In genomic region chr6:27472617-27473400, GRCh38 we compare ENCODE assay signal across 8 cellular contexts. TPM values are rescaled to one million over a fixed set of nuclear protein-coding genes. Genes with fewer than 3 reads are reported as not detected.
A peak's percentile ranks its signal among the peaks of the same experiment; 100 is the strongest.
DNase-seq lines count a peak whose midpoint lies in the region; TF ChIP-seq lines count a peak whose summit lies in the region.

Gene ZNF184, minus strand, starts transcription at chr6:27473105. Its CDS starts 811 bp downstream, at chr6:27472294.

- no peaks in the 10 kb centered on the region for H3K9me2 ChIP-seq in neural cell (ENCODE audit: insufficient read depth, low read length)

- TF ChIP-seq EP300 in neural cell (conservative IDR thresholded peaks at IDR 0.05; ENCODE audit: poor library complexity, severe bottlenecking) (peak; percentile 53), stomach (IDR thresholded peaks at IDR 0.05) (peak; percentile 2)

- H3K79me2 ChIP-seq in H9 (ENCODE audit: insufficient read depth, low read length) (no peaks in the 10 kb centered on the region), neural cell (replicated peaks; ENCODE audit: insufficient read depth, low read length) (peaks cover 24% of the 10 kb centered on the region)

- no CpG with 5 or more reads among the region's 56 CpGs for WGBS in H9 (ENCODE audit: extremely low coverage, insufficient read length, low lambda C conversion rate)
- 0 to 1% (median 0%) methylated on average over 27 to 56 of the region's 56 CpGs for WGBS in stomach, 5 donors

- H3K4me3 Mint-ChIP-seq in H9: peak within 1 kb of the TSS; percentile 98 to 99

- TF ChIP-seq POLR2A in stomach (IDR thresholded peaks at IDR 0.05): peak in 2 of 4 donors; percentile 54 to 69

- no peak within 1 kb of the TSS for H4K5ac ChIP-seq in H9 (ENCODE audit: insufficient read length, low read depth, low read length)

- DNase-seq in G401 (ENCODE audit: low spot score): peak; percentile 98
- peak; percentile 99 for DNase-seq in H9
- peak; percentile 100 for DNase-seq in MG63
- peak; percentile 96 for DNase-seq in SHP77 treated with DMSO at 0.1 percent for 48 hours (lab: John Stamatoyannopoulos, UW)
- peak; percentile 69 for DNase-seq in activated gamma-delta T cell (lab: John Stamatoyannopoulos, UW)
- peak; percentile 98 for DNase-seq in fibroblast of villous mesenchyme (ENCODE audit: low read depth)
- peak; percentile 96 for DNase-seq in stomach

- H3K36me3 Mint-ChIP-seq in H9 (ENCODE audit: insufficient read depth in 1 of 3, low read depth in 3 of 3): peaks cover 1 to 20% (median 17%) of the 10 kb centered on the region in 3 experiments; a peak in 6 of 7 replicates

- TF ChIP-seq CTCF in H9 (conservative IDR thresholded peaks at IDR 0.05): peak; percentile 25; the same call in 1 of the 3 replicates
- TF ChIP-seq CTCF in fibroblast of villous mesenchyme (IDR thresholded peaks at IDR 0.05; ENCODE audit: insufficient read depth, low read depth, low read length): no peak
- TF ChIP-seq CTCF in neural cell (IDR thresholded peaks at IDR 0.05; ENCODE audit: poor library complexity, severe bottlenecking): peak; percentile 49
- no peak for TF ChIP-seq CTCF in stomach (IDR thresholded peaks at IDR 0.05)

- H3K9ac ChIP-seq in H9 (ENCODE audit: extremely low read depth, insufficient read length, low read length): peak within 1 kb of the TSS; percentile 56
- H3K9ac ChIP-seq in neural cell (ENCODE audit: low read length): peak within 1 kb of the TSS; percentile 92

- H3K4me1 ChIP-seq in H9 (ENCODE audit: insufficient read depth, low read length) (peaks cover 4% of the 10 kb centered on the region; the same call in 1 of the 2 replicates), stomach (peaks cover 14 to 53% (median 30%) of the 10 kb centered on the region in 4 donors)

- no peak within 1 kb of the TSS for H2BK20ac ChIP-seq in H9 (ENCODE audit: low read depth, low read length, poor library complexity, severe bottlenecking)

- peaks cover 24 to 25% of the 10 kb centered on the region in 2 experiments for H3K4me1 Mint-ChIP-seq in H9

- H3K4me3 ChIP-seq in MG63: peak within 1 kb of the TSS; percentile 71
- peak within 1 kb of the TSS; percentile 95 for H3K4me3 ChIP-seq in fibroblast of villous mesenchyme (ENCODE audit: low read depth, low read length)
- H3K4me3 ChIP-seq in neural cell (ENCODE audit: low read length): peak within 1 kb of the TSS; percentile 87
- H3K4me3 ChIP-seq in stomach: peak within 1 kb of the TSS; percentile 63 to 79 (median 74)

- H3K36me3 ChIP-seq in MG63 (peaks cover 33% of the 10 kb centered on the region), neural cell (ENCODE audit: insufficient read depth, low read length) (no peaks in the 10 kb centered on the region), stomach (peaks cover 0 to 24% (median 19%) of the 10 kb centered on the region in 4 donors)

- H3K27ac ChIP-seq in H9 (ENCODE audit: insufficient read length, low read depth, low read length): peak within 1 kb of the TSS; percentile 40
- H3K27ac ChIP-seq in neural cell (ENCODE audit: low read length): peak within 1 kb of the TSS; percentile 93
- peak within 1 kb of the TSS; percentile 87 to 97 (median 94) for H3K27ac ChIP-seq in stomach

- H2AK5ac ChIP-seq in H9 (ENCODE audit: insufficient read length, low read length): no peak within 1 kb of the TSS

- H3F3A ChIP-seq in neural cell (ENCODE audit: insufficient read depth, low read length, poor library complexity, severe bottlenecking): no peaks in the 10 kb centered on the region

- in situ Hi-C loops in G401 (cut with HindIII; ENCODE audit: low sequenced_read_pairs): no loop called here

- no peak within 1 kb of the TSS for H3K56ac ChIP-seq in H9 (ENCODE audit: insufficient read length, low read depth, low read length)

- no peaks in the 10 kb centered on the region; the same call in 1 of the 2 replicates for H3K27me3 ChIP-seq in H9 (ENCODE audit: insufficient read depth, low read length)
- H3K27me3 ChIP-seq in MG63: no peaks in the 10 kb centered on the region
- no peaks in the 10 kb centered on the region for H3K27me3 ChIP-seq in neural cell (ENCODE audit: insufficient read depth, low read depth, low read length)
- no peaks in the 10 kb centered on the region for H3K27me3 ChIP-seq in stomach

- H3T11ph ChIP-seq in H9 (ENCODE audit: low read length): no peak within 1 kb of the TSS

- no peaks in the 10 kb centered on the region for H3K79me1 ChIP-seq in H9 (ENCODE audit: insufficient read depth, low read depth, low read length, poor library complexity, severe bottlenecking)

- H4K8ac ChIP-seq in H9 (replicated peaks; ENCODE audit: insufficient read length, low read depth, low read length): no peak within 1 kb of the TSS

- no peak within 1 kb of the TSS for H3K23ac ChIP-seq in H9 (ENCODE audit: insufficient read length, low read depth, low read length)

- peaks cover 2% of the 10 kb centered on the region; the same call in 1 of the 2 replicates for H3K27me3 Mint-ChIP-seq in H9 (ENCODE audit: low read depth)

- TF ChIP-seq RAD21 in neural cell (conservative IDR thresholded peaks at IDR 0.05): peak; percentile 22

- no peak within 1 kb of the TSS for H2BK12ac ChIP-seq in H9 (ENCODE audit: insufficient read length, low read depth, low read length)

- intact Hi-C loops in stomach (cut with DNase I; ENCODE audit: low total_unique reads): no loop called here

- H3K18ac ChIP-seq in H9 (ENCODE audit: insufficient read length, low read depth, low read length): peak within 1 kb of the TSS; percentile 62

- H3K9me3 ChIP-seq in H9 (ENCODE audit: control insufficient read depth, low read depth, low read length) (no peaks in the 10 kb centered on the region), MG63 (peaks cover under 1% of the 10 kb centered on the region; the same call in 1 of the 2 replicates), neural cell (ENCODE audit: low read length) (no peaks in the 10 kb centered on the region), stomach (no peaks in the 10 kb centered on the region)

- H2BK15ac ChIP-seq in H9 (ENCODE audit: low read depth, low read length): no peak within 1 kb of the TSS

- H3K27ac Mint-ChIP-seq in H9: peak within 1 kb of the TSS; percentile 98 to 99 (median 98)

- H3K14ac ChIP-seq in H9 (ENCODE audit: insufficient read depth, low read length): peak within 1 kb of the TSS; percentile 80; the same call in 1 of the 2 replicates

- H3K9me3 Mint-ChIP-seq in H9: peaks cover 0 to 3% of the 10 kb centered on the region in 2 experiments; a peak in 2 of 5 replicates

- no peak within 1 kb of the TSS for H2BK120ac ChIP-seq in H9 (ENCODE audit: low read depth, low read length, poor library complexity, severe bottlenecking)

- no peaks in the 10 kb centered on the region for H4K20me1 ChIP-seq in H9 (ENCODE audit: control insufficient read depth, insufficient read depth, insufficient read length)
- no peaks in the 10 kb centered on the region for H4K20me1 ChIP-seq in neural cell (ENCODE audit: insufficient read depth)

- peaks cover 7% of the 10 kb centered on the region for H3K23me2 ChIP-seq in H9 (ENCODE audit: insufficient read length, low read depth, low read length, poor library complexity, severe bottlenecking)

- no peak within 1 kb of the TSS for H2AFZ ChIP-seq in H9 (ENCODE audit: low read length)
- H2AFZ ChIP-seq in neural cell (ENCODE audit: low read depth, low read length): peak within 1 kb of the TSS; percentile 89

- H2BK5ac ChIP-seq in H9 (ENCODE audit: insufficient read length, low read length): no peak within 1 kb of the TSS

- no peak within 1 kb of the TSS for H4K91ac ChIP-seq in H9 (ENCODE audit: insufficient read length, low read depth, low read length)

- H3K4me2 ChIP-seq in H9 (ENCODE audit: insufficient read depth, insufficient read length, low read length): peak within 1 kb of the TSS; percentile 94
- H3K4me2 ChIP-seq in neural cell (ENCODE audit: low read length): peak within 1 kb of the TSS; percentile 60

- no peak within 1 kb of the TSS for H3K4ac ChIP-seq in H9 (ENCODE audit: low read depth, low read length)

TF ChIP-seq in neural cell, 6 proteins besides CTCF, POLR2A, EP300 and RAD21:
- TF ChIP-seq TAF1 (IDR thresholded peaks at IDR 0.05; ENCODE audit: low read depth) (no peak), POLR2AphosphoS5 (IDR thresholded peaks at IDR 0.05) (peak; percentile 84), SMC3 (conservative IDR thresholded peaks at IDR 0.05; ENCODE audit: poor library complexity) (no peak), EZH2 (IDR thresholded peaks at IDR 0.05; ENCODE audit: borderline replicate concordance, insufficient read depth, low read length, poor library complexity, severe bottlenecking) (no peak), REST (IDR thresholded peaks at IDR 0.05; ENCODE audit: borderline replicate concordance) (peak; percentile 75), MXI1 (conservative IDR thresholded peaks at IDR 0.05; ENCODE audit: poor library complexity, severe bottlenecking) (peak; percentile 83)

RNA-seq across cellular contexts. Expression of gene ZNF184, which starts in this region (rescaled TPM):
- 14.1 and 23.9 TPM in 2 replicates for total RNA-seq in G401 (2014; rRNA removed; shearing (Covaris generic))
- 6.3 and 6.5 TPM in 2 replicates for total RNA-seq in H9 (2021)
- total RNA-seq in MG63 (2014; rRNA removed; shearing (Covaris generic); ENCODE audit: low replicate concordance): 24.1 and 25.4 TPM in 2 replicates
- 6.9 and 7.1 TPM in 2 replicates for total RNA-seq in fibroblast of villous mesenchyme
- 16.4 and 20.1 TPM in 2 replicates for polyA plus RNA-seq in neural cell
- 40.4 and 42.6 TPM in 2 replicates for polyA minus RNA-seq in neural cell
- total RNA-seq in stomach: 10 to 100 TPM in 2 of 5 donors, 1 to 10 TPM in 2, not detected in 1; 4.5 to 21.0 (median 8.5) TPM
- polyA plus RNA-seq in stomach: 1 to 10 TPM; 1.8 to 4.0 (median 2.2) TPM

Comparison
In these comparisons a context has a peak if more than half of its experiments do, and no peak if none do; other contexts are left out.
1. Peak in every context shown above with its lines: DNase-seq, H3K4me3 ChIP-seq and H3K27ac ChIP-seq.
2. H3K27ac ChIP-seq: peak in every context shown above with its lines; median percentile 94 in stomach; 93 in neural cell; 40 in H9.
3. CTCF ChIP-seq: peak in H9 (single experiment) and neural cell (single experiment); none in fibroblast of villous mesenchyme (single experiment) and stomach (0 of 7).